ENCODE assay signal across 9 cellular contexts in the genomic region with DNA sequence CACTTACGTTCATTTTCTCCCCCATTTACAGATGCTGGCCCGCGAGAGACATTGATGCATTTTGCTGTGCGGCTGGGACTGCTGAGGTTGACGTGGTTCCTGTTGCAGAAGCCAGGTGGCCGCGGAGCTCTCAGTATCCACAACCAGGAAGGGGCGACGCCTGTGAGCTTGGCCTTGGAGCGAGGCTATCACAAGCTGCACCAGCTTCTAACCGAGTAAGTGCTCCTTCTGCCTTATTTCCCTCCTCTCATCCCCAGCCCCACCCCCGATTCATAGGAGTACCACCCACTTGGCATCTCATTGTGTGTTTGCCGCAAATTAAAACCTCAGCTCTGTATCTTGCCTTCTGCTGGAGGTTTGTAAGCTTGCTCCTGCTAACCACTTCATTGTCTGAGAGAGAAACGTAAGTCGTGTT.
DNase-seq lines count a peak whose midpoint lies in the region; ATAC-seq and TF ChIP-seq lines count a peak whose summit lies in the region.
"Had no signal": no experiment of that assay in that cellular context is flagged by ENCODE, and none has a peak within 500 bp of the region (broad histone marks: within the 10 kb centered on the region; RNA-seq: fewer than 3 reads in every experiment).

No MANE protein-coding gene starts in this region.

- peak overlapping the region; percentile 71 for H3K4me3 ChIP-seq in Loucy (ENCODE audit: low read length, poor library complexity, severe bottlenecking)
- no peak overlapping the region for H3K4me3 ChIP-seq in naive thymus-derived CD4-positive, alpha-beta T cell (ENCODE audit: low read length)
- H3K4me3 ChIP-seq: HAP-1 had no signal

- CTCF ChIA-PET in naive thymus-derived CD4-positive, alpha-beta T cell (lab: Charles Lee) = no interaction called here

- in situ Hi-C loops in G401 (cut with HindIII; ENCODE audit: low sequenced_read_pairs) = no loop called here

- no peaks in the 10 kb centered on the region for H3K27me3 Mint-ChIP-seq in naive thymus-derived CD4-positive, alpha-beta T cell

- peak overlapping the region; percentile 32 for H3K27ac ChIP-seq in naive thymus-derived CD4-positive, alpha-beta T cell (ENCODE audit: low read depth, low read length)

- peak overlapping the region; percentile 64; the same call in 1 of the 2 replicates for H2AFZ ChIP-seq in Loucy (ENCODE audit: low read length)

- no peaks in the 10 kb centered on the region for H3K9me2 ChIP-seq in Loucy (replicated peaks; ENCODE audit: low read depth, low read length)

- peak overlapping the region; percentile 85 for H3K4me2 ChIP-seq in Loucy (ENCODE audit: low read depth, low read length, poor library complexity, severe bottlenecking)

- H3K9me3 Mint-ChIP-seq in naive thymus-derived CD4-positive, alpha-beta T cell = peaks cover 0 to 2% (median 0%) of the 10 kb centered on the region in 11 donors

- peak overlapping the region; percentile 44 to 93 (median 69) for H3K27ac Mint-ChIP-seq in naive thymus-derived CD4-positive, alpha-beta T cell

- peaks cover 49 to 87% (median 77%) of the 10 kb centered on the region in 7 donors for H3K4me1 Mint-ChIP-seq in naive thymus-derived CD4-positive, alpha-beta T cell

- peaks cover 44% of the 10 kb centered on the region for H3K4me1 ChIP-seq in Loucy (ENCODE audit: insufficient read depth, low read length, poor library complexity, severe bottlenecking)
- peaks cover 0 to 21% of the 10 kb centered on the region in 2 donors for H3K4me1 ChIP-seq in naive thymus-derived CD4-positive, alpha-beta T cell (ENCODE audit: control insufficient read depth in 2 of 2, insufficient read depth in 2 of 2, low read length in 2 of 2)
- H3K4me1 ChIP-seq: HAP-1 had no signal

- peak overlapping the region; percentile 68 for H3K9ac ChIP-seq in Loucy (ENCODE audit: low read depth, low read length, poor library complexity, severe bottlenecking)

- no peaks in the 10 kb centered on the region for H3K36me3 ChIP-seq in Loucy (ENCODE audit: insufficient read depth, low read length)
- no peaks in the 10 kb centered on the region for H3K36me3 ChIP-seq in naive thymus-derived CD4-positive, alpha-beta T cell (ENCODE audit: control insufficient read depth in 2 of 3, insufficient read depth in 3 of 3, low read length in 3 of 3)
- H3K36me3 ChIP-seq: HAP-1 had no signal

- H3F3A ChIP-seq in Loucy (ENCODE audit: low read depth) = peaks cover 2% of the 10 kb centered on the region; the same call in 1 of the 2 replicates

- H3K9me3 ChIP-seq in Loucy (ENCODE audit: insufficient read depth, low read depth, low read length) = no peaks in the 10 kb centered on the region
- H3K9me3 ChIP-seq in naive thymus-derived CD4-positive, alpha-beta T cell (ENCODE audit: control insufficient read depth in 2 of 3, low read length in 3 of 3) = no peaks in the 10 kb centered on the region
- H3K9me3 ChIP-seq: HAP-1 had no signal

- POLR2A ChIA-PET in naive thymus-derived CD4-positive, alpha-beta T cell (lab: Charles Lee) = no interaction called here

- peaks cover 2% of the 10 kb centered on the region; the same call in 1 of the 2 replicates for H3K79me2 ChIP-seq in Loucy (ENCODE audit: insufficient read depth, low read length)

- intact Hi-C loops in naive thymus-derived CD4-positive, alpha-beta T cell (cut with micrococcal nuclease) = loop anchor here (1.0 to 5.0 kb wide), 2 partner anchors 39 to 144 kb away; no protein-coding TSS in a partner anchor

- no peaks in the 10 kb centered on the region for H4K20me1 ChIP-seq in Loucy (ENCODE audit: insufficient read depth, low read length, poor library complexity, severe bottlenecking)

- DNase-seq in T follicular helper cell (ENCODE audit: low read depth) (peak; percentile 0), dermis blood vessel endothelial cell (peak; percentile 64), G401 (ENCODE audit: low spot score) (no peak)
- DNase-seq in naive thymus-derived CD4-positive, alpha-beta T cell = peak in 8 of 9 donors; percentile 18 to 60 (median 40)

- no peaks in the 10 kb centered on the region for H3K27me3 ChIP-seq in Loucy (ENCODE audit: insufficient read depth, low read length, poor library complexity, severe bottlenecking)
- no peaks in the 10 kb centered on the region for H3K27me3 ChIP-seq in naive thymus-derived CD4-positive, alpha-beta T cell (ENCODE audit: control insufficient read depth in 2 of 2, insufficient read depth in 2 of 2, low read length in 2 of 2)

- TF ChIP-seq CTCF in Loucy (conservative IDR thresholded peaks at IDR 0.05; ENCODE audit: low read length) = peak; percentile 27

- H3K36me3 Mint-ChIP-seq in naive thymus-derived CD4-positive, alpha-beta T cell = peaks cover 8 to 37% (median 21%) of the 10 kb centered on the region in 5 donors

- peak overlapping the region; percentile 46 to 76 (median 63) for H3K4me3 Mint-ChIP-seq in naive thymus-derived CD4-positive, alpha-beta T cell

- ATAC-seq in naive thymus-derived CD4-positive, alpha-beta T cell = peak; percentile 81
- ATAC-seq in GM18867 (IDR thresholded peaks at IDR 0.05; ENCODE audit: unreplicated experiment) (no peak), HG03469 (IDR thresholded peaks at IDR 0.05; ENCODE audit: unreplicated experiment) (no peak), HG03442 (IDR thresholded peaks at IDR 0.05; ENCODE audit: unreplicated experiment) (no peak)
